Comparison of ENCODE assay signal across 8 cellular contexts in genomic region chr2:108680805-108681204, GRCh38. TPM values are rescaled to one million over a fixed set of nuclear protein-coding genes. Genes with fewer than 3 reads are reported as not detected.
DNase-seq lines count a peak whose midpoint lies in the region; ATAC-seq, FAIRE-seq and TF ChIP-seq lines count a peak whose summit lies in the region.
"Not testable (repeated sequence)": the region's sequence is repeated elsewhere in the genome, so short reads cannot be mapped to it uniquely, and the experiment has no call there.

No MANE protein-coding gene starts in this region.

- H3K9ac ChIP-seq in PC-3 (ENCODE audit: low read length): not testable (repeated sequence)

- H3K4me1 ChIP-seq in PC-3 (ENCODE audit: insufficient read depth, low read length): peaks cover 12% of the 10 kb centered on the region
- peaks cover 0 to 41% (median 28%) of the 10 kb centered on the region in 4 donors for H3K4me1 ChIP-seq in esophagus muscularis mucosa
- H3K4me1 ChIP-seq in left ventricle myocardium inferior: peaks cover 12% of the 10 kb centered on the region
- not testable (repeated sequence) for H3K4me1 ChIP-seq in right lobe of liver; small intestine (ENCODE audit: control insufficient read depth in 2 of 2, insufficient read depth in 1 of 2, low read depth in 1 of 2, low read length in 1 of 2)
- peaks cover 0 to 37% (median 10%) of the 10 kb centered on the region in 4 donors for H3K4me1 ChIP-seq in tibial artery

- H3K36me3 ChIP-seq in PC-3 (ENCODE audit: low read depth, low read length); right lobe of liver; small intestine (ENCODE audit: control insufficient read depth in 2 of 2, insufficient read depth in 2 of 2, low read length in 2 of 2): not testable (repeated sequence)
- H3K36me3 ChIP-seq in esophagus muscularis mucosa (peaks cover 0 to 64% (median 19%) of the 10 kb centered on the region in 4 donors), left ventricle myocardium inferior (peaks cover 74% of the 10 kb centered on the region), tibial artery (peaks cover 4 to 33% (median 10%) of the 10 kb centered on the region in 3 donors)

- POLR2A ChIA-PET in PC-3 (lab: Charles Lee; ENCODE audit: unreplicated experiment): not testable (repeated sequence)

- H3K79me2 ChIP-seq in PC-3 (ENCODE audit: low read length): not testable (repeated sequence)

- TF ChIP-seq POLR2A in esophagus muscularis mucosa (IDR thresholded peaks at IDR 0.05; ENCODE audit: low read depth); right lobe of liver (IDR thresholded peaks at IDR 0.05): not testable (repeated sequence)

- not testable (repeated sequence) for H3K36me3 Mint-ChIP-seq in activated CD8-positive, alpha-beta memory T cell treated with anti-CD3 and anti-CD28 coated beads, Interleukin-2, amount 10 ng/mL, durations not matched to agents 7 days and 5 days; chondrocyte (ENCODE audit: low read depth)

- not testable (repeated sequence) for H2AFZ ChIP-seq in PC-3 (ENCODE audit: low read length)

- not testable (repeated sequence) for TF ChIP-seq CTCF in PC-3 (conservative IDR thresholded peaks at IDR 0.05; ENCODE audit: low read depth, low read length); chondrocyte (IDR thresholded peaks at IDR 0.05); esophagus muscularis mucosa (IDR thresholded peaks at IDR 0.05); left ventricle myocardium inferior (IDR thresholded peaks at IDR 0.05; ENCODE audit: borderline replicate concordance); right lobe of liver (IDR thresholded peaks at IDR 0.05); tibial artery (IDR thresholded peaks at IDR 0.05)

- CTCF ChIA-PET in PC-3 (lab: Charles Lee); activated CD8-positive, alpha-beta memory T cell treated with anti-CD3 and anti-CD28 coated beads, Interleukin-2, amount 10 ng/mL, durations not matched to agents 7 days and 5 days (lab: Charles Lee): not testable (repeated sequence)

- H3K9me3 Mint-ChIP-seq in activated CD8-positive, alpha-beta memory T cell treated with anti-CD3 and anti-CD28 coated beads, Interleukin-2, amount 10 ng/mL, durations not matched to agents 7 days and 5 days (ENCODE audit: low read depth); chondrocyte (ENCODE audit: low read depth): not testable (repeated sequence)

- H3K27me3 Mint-ChIP-seq in activated CD8-positive, alpha-beta memory T cell treated with anti-CD3 and anti-CD28 coated beads, Interleukin-2, amount 10 ng/mL, durations not matched to agents 7 days and 5 days; chondrocyte (ENCODE audit: low read depth): not testable (repeated sequence)

- H3F3A ChIP-seq in PC-3 (ENCODE audit: low read length, unreplicated experiment): not testable (repeated sequence)

- not testable (repeated sequence) for H3K27ac ChIP-seq in PC-3 (ENCODE audit: low read length); right lobe of liver; small intestine (ENCODE audit: low read depth in 1 of 2, low read length in 1 of 2)
- H3K27ac ChIP-seq in esophagus muscularis mucosa (replicated peaks in 1 of 4): peak overlapping the region in 3 of 4 donors; percentile 47 to 63 (median 62)
- peak overlapping the region; percentile 23 for H3K27ac ChIP-seq in left ventricle myocardium inferior (replicated peaks)
- H3K27ac ChIP-seq in tibial artery: peak overlapping the region; percentile 33 to 36

- H3K27me3 ChIP-seq in PC-3 (ENCODE audit: low read length); esophagus muscularis mucosa; left ventricle myocardium inferior (ENCODE audit: low read depth); right lobe of liver; small intestine (ENCODE audit: control insufficient read depth in 2 of 2, insufficient read depth in 2 of 2, low read length in 2 of 2); tibial artery: not testable (repeated sequence)

- not testable (repeated sequence) for H3K4me3 Mint-ChIP-seq in activated CD8-positive, alpha-beta memory T cell treated with anti-CD3 and anti-CD28 coated beads, Interleukin-2, amount 10 ng/mL, durations not matched to agents 7 days and 5 days; chondrocyte (ENCODE audit: unreplicated experiment)

- FAIRE-seq in small intestine (lab: Jason Lieb, UNC): peak; percentile 33

- peak; percentile 32 for ATAC-seq in PC-3
- ATAC-seq in activated CD8-positive, alpha-beta memory T cell treated with anti-CD3 and anti-CD28 coated beads, Interleukin-2, amount 10 ng/mL, durations not matched to agents 7 days and 5 days: not testable (repeated sequence)
- ATAC-seq in right lobe of liver: peak in 3 of 4 donors; percentile 18 to 61 (median 41)

- H3K27ac Mint-ChIP-seq in activated CD8-positive, alpha-beta memory T cell treated with anti-CD3 and anti-CD28 coated beads, Interleukin-2, amount 10 ng/mL, durations not matched to agents 7 days and 5 days: peak overlapping the region; percentile 22
- H3K27ac Mint-ChIP-seq in chondrocyte (ENCODE audit: unreplicated experiment): peak overlapping the region; percentile 75

- BruUV-seq in PC-3 (replicated peaks; lab: Mats Ljungman, UMichigan): not testable (repeated sequence)

- intact Hi-C loops in PC-3 (cut with micrococcal nuclease); esophagus muscularis mucosa (cut with DNase I); left ventricle myocardium inferior (cut with micrococcal nuclease); right lobe of liver (cut with DNase I); tibial artery (cut with DNase I; ENCODE audit: low total_unique reads): not testable (repeated sequence)

- not testable (repeated sequence) for TF ChIP-seq EP300 in esophagus muscularis mucosa (IDR thresholded peaks at IDR 0.05)

- not testable (repeated sequence) for H3K9me2 ChIP-seq in PC-3 (replicated peaks; ENCODE audit: low read length)

- H4K20me1 ChIP-seq in PC-3 (ENCODE audit: low read length): not testable (repeated sequence)

- WGBS in esophagus muscularis mucosa: 67% methylated on average over 2 of the region's 2 CpGs
- WGBS in right lobe of liver (ENCODE audit: insufficient coverage, low coverage, low lambda C conversion rate, missing lambda C conversion rate): 40% methylated on average over 1 of the region's 2 CpGs
- no CpG with 5 or more reads among the region's 2 CpGs for WGBS in small intestine, 3 donors

- H3K4me1 Mint-ChIP-seq in activated CD8-positive, alpha-beta memory T cell treated with anti-CD3 and anti-CD28 coated beads, Interleukin-2, amount 10 ng/mL, durations not matched to agents 7 days and 5 days: not testable (repeated sequence)
- H3K4me1 Mint-ChIP-seq in chondrocyte (ENCODE audit: low read depth): peaks cover 30% of the 10 kb centered on the region

- not testable (repeated sequence) for H3K4me2 ChIP-seq in PC-3 (ENCODE audit: low read length)

- not testable (repeated sequence) for H3K9me3 ChIP-seq in PC-3 (ENCODE audit: low read length); esophagus muscularis mucosa; left ventricle myocardium inferior (replicated peaks); right lobe of liver; small intestine (ENCODE audit: control insufficient read depth, low read depth); tibial artery

- DNase-seq in PC-3; activated CD8-positive, alpha-beta memory T cell treated with anti-CD3 and anti-CD28 coated beads, Interleukin-2, amount 10 ng/mL, durations not matched to agents 7 days and 5 days; chondrocyte (ENCODE audit: low spot score); esophagus muscularis mucosa (ENCODE audit: extremely low spot score); left ventricle myocardium inferior; right lobe of liver; small intestine; tibial artery: not testable (repeated sequence)

- not testable (repeated sequence) for H3K4me3 ChIP-seq in PC-3 (ENCODE audit: low read length); esophagus muscularis mucosa; left ventricle myocardium inferior; right lobe of liver; small intestine (ENCODE audit: low read depth in 1 of 2, low read length in 2 of 2); tibial artery

RNA-seq across cellular contexts. Expression of gene RANBP2, which starts 38.5 kb away (rescaled TPM):
- 39.9 and 42.2 TPM in 2 replicates for total RNA-seq in PC-3 (2014; rRNA removed)
- 10 to 100 TPM; 47.5 to 65.7 TPM for total RNA-seq in activated CD8-positive, alpha-beta memory T cell treated with anti-CD3 and anti-CD28 coated beads, Interleukin-2, amount 10 ng/mL, durations not matched to agents 7 days and 5 days
- 48.8 to 67.6 TPM (median 52.7 TPM) in 3 replicates for total RNA-seq in chondrocyte
- total RNA-seq in esophagus muscularis mucosa: 10 to 100 TPM; 58.8 to 72.5 (median 68.3) TPM
- 48.0 TPM for total RNA-seq in left ventricle myocardium inferior
- 10 to 100 TPM; 31.9 to 41.5 (median 36.1) TPM for total RNA-seq in right lobe of liver
- 10 to 100 TPM in 2 of 3 donors, 1 to 10 TPM in 1; 7.3 to 15.1 (median 11.9) TPM for polyA plus RNA-seq in small intestine
